ENCODE assay signal across 8 cellular contexts in the genomic region with DNA sequence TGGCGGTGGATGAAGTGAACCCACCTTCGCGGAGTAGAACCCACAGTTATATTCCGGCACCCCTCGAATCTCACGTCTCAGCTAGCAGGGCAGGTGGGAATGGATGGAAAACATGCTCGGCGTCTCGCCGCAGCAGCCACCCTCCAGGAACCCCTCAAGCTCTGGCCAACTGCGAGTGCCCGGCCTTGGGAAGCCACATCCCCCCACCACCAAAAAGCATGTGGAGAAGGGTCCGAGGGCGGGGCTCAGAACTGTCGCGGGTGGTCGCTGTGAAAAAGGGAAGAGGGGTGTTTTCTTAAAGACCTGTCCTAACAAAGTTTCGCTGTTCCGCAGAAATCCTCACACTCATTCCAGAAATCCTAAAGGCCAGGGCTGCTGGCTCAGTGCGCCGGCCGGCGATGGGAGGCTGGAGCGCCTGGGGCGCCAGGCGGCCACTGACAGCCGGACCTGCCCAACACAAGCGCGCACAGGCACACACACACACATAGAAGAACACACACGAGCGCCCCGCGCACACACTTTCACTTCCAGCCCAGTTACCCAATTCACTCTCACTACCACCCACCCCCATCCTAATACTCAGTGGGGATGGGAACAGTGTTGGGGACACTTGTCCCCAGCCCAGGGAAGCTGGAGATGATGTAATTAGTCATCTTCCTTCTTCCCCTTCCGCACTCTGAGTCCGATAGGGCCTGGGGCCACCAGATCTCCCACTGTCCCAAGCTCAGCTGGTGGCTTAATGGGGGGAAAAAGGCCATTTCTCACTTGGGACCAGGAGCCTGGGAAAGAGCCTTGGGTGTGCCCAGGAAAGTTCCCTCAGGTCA. TPM values are rescaled to one million over a fixed set of nuclear protein-coding genes. Genes with fewer than 3 reads are reported as not detected.
DNase-seq lines count a peak whose midpoint lies in the region; ATAC-seq and TF ChIP-seq lines count a peak whose summit lies in the region.

No MANE protein-coding gene starts in this region.

- TF ChIP-seq EP300 in transverse colon (IDR thresholded peaks at IDR 0.05; ENCODE audit: low read depth), result no peak

- H3K4me1 Mint-ChIP-seq in Calu3 (ENCODE audit: low read depth, unreplicated experiment), result peaks cover 20% of the 10 kb centered on the region

- H3K27ac ChIP-seq in ascending aorta (peak overlapping the region; percentile 94 to 97), transverse colon (peak overlapping the region; percentile 50 to 70 (median 68))

- H3K9me3 ChIP-seq in ascending aorta (no peaks in the 10 kb centered on the region), transverse colon (no peaks in the 10 kb centered on the region)

- peak overlapping the region; percentile 52 for H3K4me3 Mint-ChIP-seq in Calu3 (ENCODE audit: low read depth, unreplicated experiment)

- H3K27ac Mint-ChIP-seq in Calu3 (ENCODE audit: unreplicated experiment), result no peak overlapping the region

- no peak for DNase-seq in Calu3
- peak; percentile 26 for DNase-seq in HCEC 1CT
- peak in 1 of 2 donors; percentile 74 for DNase-seq in ascending aorta (ENCODE audit: low spot score in 2 of 2)
- DNase-seq in kidney glomerular epithelial cell (lab: John Stamatoyannopoulos, UW), result peak; percentile 5
- no peak for DNase-seq in transverse colon
- no peak for DNase-seq in NCI-H345 (lab: John Stamatoyannopoulos, UW)
- DNase-seq in NCI-H2227 treated with DMSO at 0.1 percent for 48 hours (lab: John Stamatoyannopoulos, UW), result no peak

- peaks cover 7 to 11% of the 10 kb centered on the region in 2 donors for H3K4me1 ChIP-seq in ascending aorta
- H3K4me1 ChIP-seq in transverse colon, result peaks cover 0 to 31% (median 15%) of the 10 kb centered on the region in 4 donors

- H3K9me3 Mint-ChIP-seq in Calu3 (ENCODE audit: low read depth, unreplicated experiment), result no peaks in the 10 kb centered on the region

- CTCF ChIA-PET in Calu3 (lab: Charles Lee), result no interaction called here

- WGBS in transverse colon (ENCODE audit: low coverage in 1 of 2), 2 donors, result 20% methylated on average over 34 of the region's 35 CpGs; no CpG with 5 or more reads in 1 of the 2 donors

- in situ Hi-C loops in transverse colon (cut with MboI; ENCODE audit: low pct_ligation_motif_present in 1 of 4, low pct_unique_long_range_greater_than_20kb in 1 of 4, low sequenced_read_pairs in 3 of 4), result no loop called here

- TF ChIP-seq CTCF in Calu3 (IDR thresholded peaks at IDR 0.05; ENCODE audit: unreplicated experiment) (no peak), ascending aorta (IDR thresholded peaks at IDR 0.05) (no peak), transverse colon (IDR thresholded peaks at IDR 0.05) (no peak)

- peaks cover 9% of the 10 kb centered on the region for H3K36me3 Mint-ChIP-seq in Calu3 (ENCODE audit: insufficient read depth, unreplicated experiment)

- TF ChIP-seq POLR2A in transverse colon (IDR thresholded peaks at IDR 0.05), result no peak

- BruUV-seq in Calu3 (replicated peaks; lab: Mats Ljungman, UMichigan), result no TSS peak

- no peaks in the 10 kb centered on the region for H3K27me3 ChIP-seq in ascending aorta
- H3K27me3 ChIP-seq in transverse colon, result peaks cover 96% of the 10 kb centered on the region

- no peak for ATAC-seq in GM18517 (IDR thresholded peaks at IDR 0.05; ENCODE audit: unreplicated experiment)

- intact Hi-C loops in Calu3 (cut with micrococcal nuclease; ENCODE audit: unreplicated experiment), result loop anchor here (10.0 kb wide), 1 partner anchor 93 kb away; no protein-coding TSS in a partner anchor
- intact Hi-C loops in ascending aorta (cut with DNase I), result loop anchor here (2.0 to 5.0 kb wide), 2 partner anchors 23 to 205 kb away; no protein-coding TSS in a partner anchor
- intact Hi-C loops in transverse colon (cut with DNase I; ENCODE audit: low total_unique reads), result no loop called here

- H3K36me3 ChIP-seq in ascending aorta (no peaks in the 10 kb centered on the region), transverse colon (no peaks in the 10 kb centered on the region)

- peak overlapping the region; percentile 70 to 77 for H3K4me3 ChIP-seq in ascending aorta
- H3K4me3 ChIP-seq in transverse colon, result peak overlapping the region in 3 of 4 donors; percentile 24 to 48 (median 40)

- H3K27me3 Mint-ChIP-seq in Calu3 (ENCODE audit: unreplicated experiment), result peaks cover 57% of the 10 kb centered on the region

RNA-seq across cellular contexts. Expression of a gene that starts 2.0 kb away (rescaled TPM):
- total RNA-seq in Calu3 (2022), result not detected in 2 replicates
- 93.6 TPM for total RNA-seq in ascending aorta
- total RNA-seq in transverse colon, result 10 to 100 TPM in 2 of 4 donors, 1 to 10 TPM in 2; 5.3 to 23.6 (median 10.1) TPM

Comparison
In these comparisons a context has a peak if more than half of its experiments do, and no peak if none do; other contexts are left out.
1. DNase-seq: peak in HCEC 1CT (single experiment) and kidney glomerular epithelial cell (single experiment); none in Calu3 (single experiment), transverse colon (single experiment), NCI-H345 (single experiment) and NCI-H2227 treated with DMSO at 0.1 percent for 48 hours (single experiment).